In genomic region chr11:83194284-83195175, GRCh38 we compare ENCODE assay signal across 7 cellular contexts. TPM values are rescaled to one million over a fixed set of nuclear protein-coding genes. Genes with fewer than 3 reads are reported as not detected.
DNase-seq lines count a peak whose midpoint lies in the region; ATAC-seq and TF ChIP-seq lines count a peak whose summit lies in the region.

No MANE protein-coding gene starts in this region.

- H3K4me2 ChIP-seq in mesenchymal stem cell (ENCODE audit: low read length, poor library complexity, severe bottlenecking), result peak overlapping the region; percentile 79

- no peak overlapping the region for H4K91ac ChIP-seq in mesenchymal stem cell (ENCODE audit: low read length)

- H3K79me1 ChIP-seq in mesenchymal stem cell (replicated peaks; ENCODE audit: low read length, poor library complexity, severe bottlenecking), result peaks cover 16% of the 10 kb centered on the region

- CTCF ChIA-PET in activated CD8-positive, alpha-beta T cell treated with anti-CD3 and anti-CD28 coated beads, Interleukin-2, amount 10 ng/mL, durations not matched to agents 7 days and 5 days (lab: Charles Lee), result interaction anchor here (1.6 to 2.2 kb wide), 2 partner anchors 55 to 293 kb away, joined by 5 to 12 read pairs; partner anchors contain the start of gene DDIAS

- DNase-seq in NB4 (ENCODE audit: low read depth) (peak; percentile 98), mesenchymal stem cell (peak; percentile 94)
- peak; percentile 76 for DNase-seq in activated CD8-positive, alpha-beta T cell treated with anti-CD3 and anti-CD28 coated beads, Interleukin-2, amount 10 ng/mL, durations not matched to agents 7 days and 5 days
- peak; percentile 56 for DNase-seq in effector CD4-positive, alpha-beta T cell
- peak; percentile 10 to 26 for DNase-seq in stimulated activated CD8-positive, alpha-beta memory T cell treated with anti-CD3 and anti-CD28 coated beads, Interleukin-15, amount 100 ng/mL, for 4 hours (ENCODE audit: low read depth in 2 of 2)

- no peak overlapping the region for H2BK120ac ChIP-seq in mesenchymal stem cell (ENCODE audit: low read depth, low read length)

- H3K4me1 Mint-ChIP-seq in activated CD8-positive, alpha-beta T cell treated with anti-CD3 and anti-CD28 coated beads, Interleukin-2, amount 10 ng/mL, durations not matched to agents 7 days and 5 days (ENCODE audit: low read depth), result peaks cover 41% of the 10 kb centered on the region

- peaks cover 15% of the 10 kb centered on the region for H3K36me3 Mint-ChIP-seq in activated CD8-positive, alpha-beta T cell treated with anti-CD3 and anti-CD28 coated beads, Interleukin-2, amount 10 ng/mL, durations not matched to agents 7 days and 5 days (ENCODE audit: low read depth)

- peak overlapping the region; percentile 35 to 61 for H3K18ac ChIP-seq in mesenchymal stem cell (ENCODE audit: low read depth in 1 of 2, low read length in 2 of 2)

- TF ChIP-seq POLR2A in NB4 (IDR thresholded peaks at IDR 0.05; ENCODE audit: extremely low read depth, insufficient read length), result peak; percentile 70

- H2BK15ac ChIP-seq in mesenchymal stem cell (ENCODE audit: low read depth, poor library complexity, severe bottlenecking), result no peak overlapping the region

- 5% methylated on average over 33 of the region's 35 CpGs for WGBS in mesenchymal stem cell

- ATAC-seq in GM18502 (IDR thresholded peaks at IDR 0.05; ENCODE audit: poor library complexity, unreplicated experiment) (peak; percentile 61), HG02588 (IDR thresholded peaks at IDR 0.05; ENCODE audit: unreplicated experiment) (peak; percentile 48)
- peak; percentile 77 for ATAC-seq in activated CD8-positive, alpha-beta T cell treated with anti-CD3 and anti-CD28 coated beads, Interleukin-2, amount 10 ng/mL, durations not matched to agents 7 days and 5 days

- no peak for TF ChIP-seq CTCF in NB4 (IDR thresholded peaks at IDR 0.05; ENCODE audit: low read depth, low read length)

- peak overlapping the region; percentile 99 for H3K4me3 ChIP-seq in NB4 (ENCODE audit: low read depth, low read length)
- peak overlapping the region; percentile 75 to 96 for H3K4me3 ChIP-seq in mesenchymal stem cell (ENCODE audit: insufficient read depth in 1 of 2, low read depth in 1 of 2, low read length in 2 of 2)

- H3K4me3 Mint-ChIP-seq in activated CD8-positive, alpha-beta T cell treated with anti-CD3 and anti-CD28 coated beads, Interleukin-2, amount 10 ng/mL, durations not matched to agents 7 days and 5 days, result peak overlapping the region; percentile 92

- no peak overlapping the region for H2BK12ac ChIP-seq in mesenchymal stem cell (ENCODE audit: low read length in 2 of 2)

- no peak overlapping the region for H2BK5ac ChIP-seq in mesenchymal stem cell (ENCODE audit: low read depth, low read length, poor library complexity, severe bottlenecking)

- H3K9me3 Mint-ChIP-seq in activated CD8-positive, alpha-beta T cell treated with anti-CD3 and anti-CD28 coated beads, Interleukin-2, amount 10 ng/mL, durations not matched to agents 7 days and 5 days (ENCODE audit: insufficient read depth), result no peaks in the 10 kb centered on the region

- peak overlapping the region; percentile 80 for H2AFZ ChIP-seq in mesenchymal stem cell (ENCODE audit: low read depth, low read length)

- no peak overlapping the region for H2AK5ac ChIP-seq in mesenchymal stem cell (ENCODE audit: low read length, severe bottlenecking)

- no peak overlapping the region for H4K8ac ChIP-seq in mesenchymal stem cell (ENCODE audit: low read length)

- H3K14ac ChIP-seq in mesenchymal stem cell (ENCODE audit: low read length in 2 of 2), result no peak overlapping the region

- H3K27ac ChIP-seq in mesenchymal stem cell (ENCODE audit: low read length, poor library complexity, severe bottlenecking), result peak overlapping the region; percentile 59

- H3K4ac ChIP-seq in mesenchymal stem cell (ENCODE audit: low read depth in 1 of 2, low read length in 2 of 2), result no peak overlapping the region

- no peak overlapping the region for H3K23ac ChIP-seq in mesenchymal stem cell (ENCODE audit: low read length in 2 of 2)

- H3K9ac ChIP-seq in mesenchymal stem cell (ENCODE audit: low read length), result peak overlapping the region; percentile 99

- peak overlapping the region; percentile 99 for H3K27ac Mint-ChIP-seq in activated CD8-positive, alpha-beta T cell treated with anti-CD3 and anti-CD28 coated beads, Interleukin-2, amount 10 ng/mL, durations not matched to agents 7 days and 5 days

- no peaks in the 10 kb centered on the region for H3K9me3 ChIP-seq in mesenchymal stem cell (ENCODE audit: control insufficient read depth, low read length)

- H3K27me3 Mint-ChIP-seq in activated CD8-positive, alpha-beta T cell treated with anti-CD3 and anti-CD28 coated beads, Interleukin-2, amount 10 ng/mL, durations not matched to agents 7 days and 5 days (ENCODE audit: low read depth), result no peaks in the 10 kb centered on the region

- POLR2A ChIA-PET in activated CD8-positive, alpha-beta T cell treated with anti-CD3 and anti-CD28 coated beads, Interleukin-2, amount 10 ng/mL, durations not matched to agents 7 days and 5 days (lab: Charles Lee), result interaction anchor here (0.6 to 1.9 kb wide), 8 partner anchors 13 to 295 kb away, joined by 3 to 15 read pairs (median 6); partner anchors contain the start of genes DDIAS, PCF11 and PRCP

- H3K4me1 ChIP-seq in mesenchymal stem cell (ENCODE audit: control insufficient read depth, insufficient read depth, low read depth, low read length), result peaks cover 7% of the 10 kb centered on the region

- H3K27me3 ChIP-seq in mesenchymal stem cell (ENCODE audit: control insufficient read depth in 1 of 2, insufficient read depth in 1 of 2, low read length in 2 of 2), result no peaks in the 10 kb centered on the region

- peaks cover 11 to 41% of the 10 kb centered on the region in 2 experiments for H3K36me3 ChIP-seq in mesenchymal stem cell (ENCODE audit: control insufficient read depth in 1 of 2, insufficient read depth in 2 of 2, low read depth in 1 of 2, low read length in 2 of 2)

RNA-seq across cellular contexts. Expression of gene ANKRD42, which starts 1.0 kb away (rescaled TPM):
- total RNA-seq in activated CD8-positive, alpha-beta T cell treated with anti-CD3 and anti-CD28 coated beads, Interleukin-2, amount 10 ng/mL, durations not matched to agents 7 days and 5 days, result 1 to 10 TPM; 4.2 to 4.5 TPM
- 10.6 TPM for polyA plus RNA-seq in mesenchymal stem cell (2013, experiment 1 of 2)
- 11.0 TPM for polyA plus RNA-seq in mesenchymal stem cell (2013, experiment 2 of 2)

RNA-seq across cellular contexts. Expression of gene PCF11, which starts 37.6 kb away (rescaled TPM):
- 10 to 100 TPM; 65.9 to 67.2 TPM for total RNA-seq in activated CD8-positive, alpha-beta T cell treated with anti-CD3 and anti-CD28 coated beads, Interleukin-2, amount 10 ng/mL, durations not matched to agents 7 days and 5 days
- polyA plus RNA-seq in mesenchymal stem cell (2013, experiment 1 of 2), result 21.1 TPM
- 20.0 TPM for polyA plus RNA-seq in mesenchymal stem cell (2013, experiment 2 of 2)

Comparison
In these comparisons a context has a peak if more than half of its experiments do, and no peak if none do; other contexts are left out.
1. Peak in every context shown above with its lines: DNase-seq, ATAC-seq, H3K4me3 ChIP-seq and H3K27ac ChIP-seq.
2. DNase-seq: peak in every context shown above with its lines; median percentile 98 in NB4; 94 in mesenchymal stem cell; 76 in activated CD8-positive, alpha-beta T cell treated with anti-CD3 and anti-CD28 coated beads, Interleukin-2, amount 10 ng/mL, durations not matched to agents 7 days and 5 days; 56 in effector CD4-positive, alpha-beta T cell; 18 in stimulated activated CD8-positive, alpha-beta memory T cell treated with anti-CD3 and anti-CD28 coated beads, Interleukin-15, amount 100 ng/mL, for 4 hours.